ENCODE assay signal across 19 cellular contexts in genomic region chr2:176324862-176325261, GRCh38.
"Had no signal": no experiment of that assay in that cellular context is flagged by ENCODE, and none has a peak within 500 bp of the region (broad histone marks: within the 10 kb centered on the region; RNA-seq: fewer than 3 reads in every experiment).

No MANE protein-coding gene starts in this region.

- H3K36me3 ChIP-seq: uterus had no signal

- H3K27me3 ChIP-seq: tibial artery, uterus had no signal

- ATAC-seq: activated CD4-positive, CD25-positive, alpha-beta regulatory T cell treated with anti-CD3 and anti-CD28 coated beads, Interleukin-2, amount 50 U/mL, for 24 hours; left lobe of liver; stimulated activated naive B cell treated with anti-CD40 and anti-IgM and Interleukin-4, amounts not matched to agents 10 μg/mL and 1 μg/mL and 100 μg/mL, for 72 hours had no signal

- H3K27ac ChIP-seq: parathyroid adenoma, tibial artery, uterus had no signal

- H2AFZ ChIP-seq: parathyroid adenoma had no signal

- H3K9me3 ChIP-seq: tibial artery, uterus had no signal

- H3K4me3 ChIP-seq: tibial artery, uterus had no signal

- DNase-seq: activated CD4-positive, alpha-beta T cell treated with anti-CD3 and anti-CD28 coated beads, Interleukin-2, amount 50 U/mL, for 1 hour; activated CD8-positive, alpha-beta memory T cell treated with anti-CD3 and anti-CD28 coated beads for 24 hours; activated gamma-delta T cell treated with Interleukin-2 at 50 U/mL for 16 hours; cortex of kidney; effector CD8-positive, alpha-beta T cell; foreskin fibroblast; glutamatergic neuron; naive B cell; retina; stimulated activated CD4-positive, alpha-beta T cell treated with anti-CD3 and anti-CD28 coated beads, Interleukin-15, amount 100 ng/mL, for 24 hours; stimulated activated CD4-positive, alpha-beta T cell treated with anti-CD3 and anti-CD28 coated beads, Interleukin-4, amount 100 ng/mL, for 1 hour; stimulated activated naive B cell treated with anti-CD40 and anti-IgM and Interleukin-4, amounts not matched to agents 10 μg/mL and 1 μg/mL and 100 μg/mL, for 72 hours; T-helper 9 cell; tibial artery; uterus had no signal

- H3K4me1 ChIP-seq: parathyroid adenoma, uterus had no signal

- H3K9ac ChIP-seq: parathyroid adenoma had no signal

- H3K79me2 ChIP-seq: parathyroid adenoma had no signal

- FAIRE-seq: endothelial cell of umbilical vein had no signal
